ENCODE assay signal across 21 cellular contexts in the genomic region with DNA sequence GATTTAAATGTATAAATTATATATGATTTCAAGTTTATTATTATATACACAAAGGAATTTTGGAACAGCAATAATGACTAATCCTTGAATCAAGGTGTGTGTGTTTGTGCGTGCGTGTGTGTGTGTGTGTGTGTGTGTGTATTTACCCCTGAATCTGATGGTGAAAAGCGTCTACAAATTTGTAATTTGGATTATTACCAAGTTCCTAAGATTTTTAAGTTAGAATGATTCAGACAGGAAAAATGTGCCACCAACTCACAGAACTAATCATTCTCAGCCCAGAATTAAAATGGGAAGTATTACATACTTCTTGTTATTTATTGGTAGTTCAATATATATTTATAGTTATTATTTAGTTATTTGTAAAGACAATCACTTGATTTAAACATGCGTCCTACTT.
"Had no signal": no experiment of that assay in that cellular context is flagged by ENCODE, and none has a peak within 500 bp of the region (broad histone marks: within the 10 kb centered on the region; RNA-seq: fewer than 3 reads in every experiment).

No MANE protein-coding gene starts in this region.

- H3K4me1 ChIP-seq: adrenal gland, gastroesophageal sphincter, stomach had no signal

- H3K27ac ChIP-seq: adrenal gland, gastroesophageal sphincter, stomach, suprapubic skin, WERI-Rb-1 had no signal

- H3K36me3 ChIP-seq: adrenal gland, gastroesophageal sphincter, stomach, suprapubic skin, tibial nerve, WERI-Rb-1 had no signal

- H3K9me3 ChIP-seq: adrenal gland, gastroesophageal sphincter, stomach, suprapubic skin, tibial nerve had no signal

- DNase-seq: activated naive CD4-positive, alpha-beta T cell; activated T-cell treated with anti-CD3 and anti-CD28 coated beads, Interleukin-2, amount 50 U/mL, for 1 hour; adrenal gland; cerebellar nuclear complex; effector CD4-positive, alpha-beta T cell; head of caudate nucleus; hypothalamus; left cardiac atrium; midbrain; natural killer cell; right cardiac atrium; stimulated activated CD4-positive, alpha-beta T cell treated with anti-CD3 and anti-CD28 coated beads, Interleukin-12 subunit alpha, Interleukin-12 subunit beta, amount 100 ng/mL, for 4 hours; stomach; WERI-Rb-1 had no signal

- FAIRE-seq: bronchial epithelial cell, endometrium, islet of Langerhans had no signal

- H3K27me3 ChIP-seq: adrenal gland, gastroesophageal sphincter, stomach, suprapubic skin, tibial nerve had no signal

- H3K4me3 ChIP-seq: adrenal gland, gastroesophageal sphincter, stomach, suprapubic skin, tibial nerve had no signal

- ATAC-seq: esophagus mucosa, gastroesophageal sphincter, left cardiac atrium, natural killer cell had no signal
